In the genomic region with DNA sequence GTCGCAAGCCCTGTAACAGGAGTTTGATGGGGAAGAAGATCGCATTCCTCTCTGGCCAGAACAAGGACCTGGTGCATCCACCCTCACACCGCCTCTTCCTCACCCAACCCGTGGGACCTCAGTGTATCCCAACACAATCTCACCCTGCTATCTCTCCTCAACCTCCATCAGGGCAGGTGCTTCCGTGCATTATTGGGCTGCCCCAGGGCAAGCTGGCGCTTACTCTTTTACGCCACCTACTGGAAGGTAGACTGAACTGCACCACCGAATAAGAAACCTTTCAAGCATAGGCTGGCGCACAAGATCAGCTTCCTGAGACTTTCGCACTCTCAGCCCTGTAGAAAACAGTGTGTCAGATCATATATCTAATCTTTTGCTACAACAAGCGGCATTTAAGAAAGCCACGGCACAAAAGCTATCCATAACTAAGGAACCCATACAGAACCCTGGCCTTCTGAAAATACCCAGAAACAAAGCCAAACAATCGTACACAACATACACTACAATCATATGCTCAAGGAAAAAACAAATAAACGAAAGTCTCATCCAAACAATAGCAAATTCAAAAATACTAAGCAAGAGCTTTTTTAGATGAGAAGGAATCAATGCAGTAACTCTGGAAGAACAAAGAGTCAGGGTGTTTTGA, we compare ENCODE assay signal across 8 cellular contexts.
DNase-seq lines count a peak whose midpoint lies in the region; ATAC-seq, FAIRE-seq and TF ChIP-seq lines count a peak whose summit lies in the region.

No MANE protein-coding gene starts in this region.

- no peak for TF ChIP-seq EP300 in A549 (IDR thresholded peaks at IDR 0.05)

- ATAC-seq in A549, result peak; percentile 81 to 90

- TF ChIP-seq CTCF in A549 (IDR thresholded peaks at IDR 0.05) (peak; percentile 39), GM12865 (IDR thresholded peaks at IDR 0.05; ENCODE audit: insufficient read depth, low read depth, low read length, missing control alignments) (peak; percentile 92), left ventricle myocardium inferior (IDR thresholded peaks at IDR 0.05; ENCODE audit: borderline replicate concordance) (peak; percentile 55)

- no peak for TF ChIP-seq POLR2A in A549 (IDR thresholded peaks at IDR 0.05; ENCODE audit: low read length)

- no peaks in the 10 kb centered on the region for H3K79me2 ChIP-seq in Karpas-422 (ENCODE audit: low read length)

- no peak overlapping the region for H3K4me3 ChIP-seq in A549
- no peak overlapping the region for H3K4me3 ChIP-seq in GM12865 (ENCODE audit: low read depth, low read length)
- H3K4me3 ChIP-seq in HAP-1, result no peak overlapping the region
- no peak overlapping the region for H3K4me3 ChIP-seq in Karpas-422 (ENCODE audit: low read length)
- no peak overlapping the region for H3K4me3 ChIP-seq in left ventricle myocardium inferior

- H3K9me3 ChIP-seq in A549 (no peaks in the 10 kb centered on the region), HAP-1 (no peaks in the 10 kb centered on the region), Karpas-422 (ENCODE audit: low read length) (no peaks in the 10 kb centered on the region), left ventricle myocardium inferior (replicated peaks) (no peaks in the 10 kb centered on the region)

- H3K27ac ChIP-seq in A549 (no peak overlapping the region), Karpas-422 (ENCODE audit: low read length) (no peak overlapping the region), left ventricle myocardium inferior (replicated peaks) (no peak overlapping the region)

- H2AFZ ChIP-seq in Karpas-422 (ENCODE audit: low read length), result no peak overlapping the region

- DNase-seq in A549 (ENCODE audit: low read depth in 1 of 2, low spot score in 1 of 2) (peak; percentile 4 to 34), GM12865 (ENCODE audit: low read depth) (peak; percentile 65), HAP-1 (ENCODE audit: low spot score in 2 of 2) (peak; percentile 52 to 60), Karpas-422 (peak; percentile 86), activated T-cell treated with anti-CD3 and anti-CD28 coated beads for 48 hours (ENCODE audit: low read depth) (peak; percentile 8), left ventricle myocardium inferior (no peak), NCI-H526 treated with DMSO at 0.1 percent for 48 hours (lab: John Stamatoyannopoulos, UW) (no peak)
- DNase-seq in stimulated activated CD4-positive, alpha-beta T cell treated with anti-CD3 and anti-CD28 coated beads, Interleukin-2, amount 100 ng/mL, for 24 hours, result peak; percentile 10 to 18

- no peak overlapping the region for H3K9ac ChIP-seq in Karpas-422 (ENCODE audit: low read length)

- FAIRE-seq in A549 (lab: Jason Lieb, UNC), result no peak

- in situ Hi-C loops in HAP-1 (cut with MboI; ENCODE audit: low sequenced_read_pairs), result no loop called here

- H4K20me1 ChIP-seq in Karpas-422 (ENCODE audit: insufficient read depth, low read depth, low read length), result no peaks in the 10 kb centered on the region

- WGBS in A549 (ENCODE audit: missing lambda C conversion rate), result 21% methylated on average over 14 of the region's 14 CpGs

- TF ChIP-seq RAD21 in A549 (conservative IDR thresholded peaks at IDR 0.05 in 1 of 2, IDR thresholded peaks at IDR 0.05 in 1 of 2), result no peak; a peak in 1 of 5 replicates

- CTCF ChIA-PET in A549 (lab: Yijun Ruan, JAX), result interaction anchor here (0.6 to 2.0 kb wide), 7 partner anchors 8 to 41 kb away, joined by 3 to 6 read pairs (median 4); no protein-coding TSS in a partner anchor

- no peaks in the 10 kb centered on the region for H3K36me3 ChIP-seq in HAP-1 (replicated peaks)
- no peaks in the 10 kb centered on the region for H3K36me3 ChIP-seq in Karpas-422 (ENCODE audit: insufficient read depth, low read length)
- H3K36me3 ChIP-seq in left ventricle myocardium inferior, result no peaks in the 10 kb centered on the region

- H3K9me2 ChIP-seq in Karpas-422 (replicated peaks; ENCODE audit: insufficient read depth, low read length), result no peaks in the 10 kb centered on the region

- H3K27me3 ChIP-seq in HAP-1 (ENCODE audit: low read depth) (no peaks in the 10 kb centered on the region), Karpas-422 (ENCODE audit: low read length) (no peaks in the 10 kb centered on the region), left ventricle myocardium inferior (ENCODE audit: low read depth) (no peaks in the 10 kb centered on the region)

- peak overlapping the region; percentile 40; the same call in 2 of the 3 replicates for H3K4me2 ChIP-seq in A549
- H3K4me2 ChIP-seq in Karpas-422 (ENCODE audit: low read depth, low read length, poor library complexity, severe bottlenecking), result no peak overlapping the region

- intact Hi-C loops in left ventricle myocardium inferior (cut with micrococcal nuclease), result no loop called here

- H3K4me1 ChIP-seq in A549, result no peaks in the 10 kb centered on the region
- H3K4me1 ChIP-seq in HAP-1, result peaks cover 4% of the 10 kb centered on the region; the same call in 1 of the 2 replicates
- H3K4me1 ChIP-seq in Karpas-422 (ENCODE audit: low read length), result no peaks in the 10 kb centered on the region
- no peaks in the 10 kb centered on the region for H3K4me1 ChIP-seq in left ventricle myocardium inferior

- POLR2A ChIA-PET in A549 (lab: Yijun Ruan, JAX), result no interaction called here

TF ChIP-seq in A549, 52 proteins besides CTCF, POLR2A, EP300 and RAD21:
- TF ChIP-seq ZSCAN20 (CRISPR knock-in tag; IDR thresholded peaks at IDR 0.05), result no peak
- TF ChIP-seq HOXB5 (CRISPR knock-in tag; IDR thresholded peaks at IDR 0.05), result no peak
- TF ChIP-seq CEBPB (IDR thresholded peaks at IDR 0.05), result no peak
- TF ChIP-seq PBX3 (IDR thresholded peaks at IDR 0.05), result no peak
- no peak for TF ChIP-seq HOXB13 (CRISPR knock-in tag; IDR thresholded peaks at IDR 0.05; ENCODE audit: low read depth)
- no peak for TF ChIP-seq JUNB (IDR thresholded peaks at IDR 0.05)
- TF ChIP-seq CBX8 (IDR thresholded peaks at IDR 0.05), result no peak
- TF ChIP-seq MAZ (IDR thresholded peaks at IDR 0.05; ENCODE audit: borderline replicate concordance, low read depth, low read length), result no peak
- no peak for TF ChIP-seq ZC3H11A (IDR thresholded peaks at IDR 0.05)
- TF ChIP-seq EHF (CRISPR knock-in tag; IDR thresholded peaks at IDR 0.05), result no peak
- TF ChIP-seq SMC3 (IDR thresholded peaks at IDR 0.05), result no peak
- no peak for TF ChIP-seq SREBF2 (IDR thresholded peaks at IDR 0.05)
- no peak for TF ChIP-seq POLR2AphosphoS2 (conservative IDR thresholded peaks at IDR 0.05; ENCODE audit: low read length)
- TF ChIP-seq REST (IDR thresholded peaks at IDR 0.05), result no peak
- TF ChIP-seq FOSL2 (IDR thresholded peaks at IDR 0.05), result no peak
- no peak for TF ChIP-seq FOSL2 (CRISPR knock-in tag; IDR thresholded peaks at IDR 0.05)

Comparison
In these comparisons a context has a peak if more than half of its experiments do, and no peak if none do; other contexts are left out.
1. DNase-seq: peak in A549 (2 of 2), GM12865 (single experiment), HAP-1 (2 of 2), Karpas-422 (single experiment), activated T-cell treated with anti-CD3 and anti-CD28 coated beads for 48 hours (single experiment) and stimulated activated CD4-positive, alpha-beta T cell treated with anti-CD3 and anti-CD28 coated beads, Interleukin-2, amount 100 ng/mL, for 24 hours (2 of 2); none in left ventricle myocardium inferior (single experiment) and NCI-H526 treated with DMSO at 0.1 percent for 48 hours (single experiment).
2. CTCF ChIP-seq: peak in every context shown above with its lines; median percentile 92 in GM12865; 55 in left ventricle myocardium inferior; 39 in A549.